ENCODE assay signal across 23 cellular contexts in genomic region chr6:105022416-105022815, GRCh38.
"Had no signal": no experiment of that assay in that cellular context is flagged by ENCODE, and none has a peak within 500 bp of the region (broad histone marks: within the 10 kb centered on the region; RNA-seq: fewer than 3 reads in every experiment).

No MANE protein-coding gene starts in this region.

- H3K27ac ChIP-seq: adrenal gland, ascending aorta, colonic mucosa, dorsolateral prefrontal cortex, left lung, prostate gland, testis, vagina, WERI-Rb-1 had no signal

- H3K4me3 Mint-ChIP-seq: activated naive CD8-positive, alpha-beta T cell; activated T-helper 17 cell treated with anti-CD3 and anti-CD28 coated beads, Interleukin-2, amount 50 U/mL, for 72 hours; central memory CD8-positive, alpha-beta T cell; naive B cell; stimulated activated naive B cell treated with anti-CD40 and anti-IgM and Interleukin-4, amounts not matched to agents 10 μg/mL and 1 μg/mL and 100 μg/mL, for 72 hours; type B pancreatic cell had no signal

- ATAC-seq: activated T-helper 17 cell treated with anti-CD3 and anti-CD28 coated beads, Interleukin-2, amount 50 U/mL, for 72 hours; left lung; mucosa of descending colon; stimulated activated naive B cell treated with anti-CD40 and anti-IgM and Interleukin-4, amounts not matched to agents 10 μg/mL and 1 μg/mL and 100 μg/mL, for 72 hours had no signal

- H3K4me1 ChIP-seq: adrenal gland, ascending aorta, colonic mucosa, left lung, prostate gland, testis, vagina had no signal

- H3K9me3 ChIP-seq: adrenal gland, ascending aorta, colonic mucosa, left lung, mucosa of descending colon, prostate gland, testis, vagina had no signal

- H3K4me1 Mint-ChIP-seq: activated T-helper 17 cell treated with anti-CD3 and anti-CD28 coated beads, Interleukin-2, amount 50 U/mL, for 72 hours; central memory CD8-positive, alpha-beta T cell; naive B cell; stimulated activated naive B cell treated with anti-CD40 and anti-IgM and Interleukin-4, amounts not matched to agents 10 μg/mL and 1 μg/mL and 100 μg/mL, for 72 hours had no signal

- H3K27ac Mint-ChIP-seq: activated naive CD8-positive, alpha-beta T cell; activated T-helper 17 cell treated with anti-CD3 and anti-CD28 coated beads, Interleukin-2, amount 50 U/mL, for 72 hours; stimulated activated naive B cell treated with anti-CD40 and anti-IgM and Interleukin-4, amounts not matched to agents 10 μg/mL and 1 μg/mL and 100 μg/mL, for 72 hours; type B pancreatic cell had no signal

- H3K4me3 ChIP-seq: adrenal gland, ascending aorta, colonic mucosa, dorsolateral prefrontal cortex, left lung, mucosa of descending colon, prostate gland, testis, vagina had no signal

- H3K36me3 Mint-ChIP-seq: activated naive CD8-positive, alpha-beta T cell; naive B cell; stimulated activated naive B cell treated with anti-CD40 and anti-IgM and Interleukin-4, amounts not matched to agents 10 μg/mL and 1 μg/mL and 100 μg/mL, for 72 hours had no signal

- H3K9me3 Mint-ChIP-seq: activated T-helper 17 cell treated with anti-CD3 and anti-CD28 coated beads, Interleukin-2, amount 50 U/mL, for 72 hours; central memory CD8-positive, alpha-beta T cell; stimulated activated naive B cell treated with anti-CD40 and anti-IgM and Interleukin-4, amounts not matched to agents 10 μg/mL and 1 μg/mL and 100 μg/mL, for 72 hours; type B pancreatic cell had no signal

- H3K27me3 ChIP-seq: ascending aorta, colonic mucosa, left lung, testis, vagina had no signal

- H3K36me3 ChIP-seq: adrenal gland, ascending aorta, colonic mucosa, left lung, prostate gland, vagina, WERI-Rb-1 had no signal

- H3K27me3 Mint-ChIP-seq: type B pancreatic cell had no signal

- DNase-seq: activated CD4-positive, alpha-beta T cell treated with anti-CD3 and anti-CD28 coated beads for 1 hour; activated naive CD4-positive, alpha-beta T cell; activated T-cell treated with anti-CD3 and anti-CD28 coated beads, Interleukin-2, amount 50 U/mL, for 1 hour; adrenal gland; colonic mucosa; dorsolateral prefrontal cortex; kidney glomerular epithelial cell; left lung; mucosa of descending colon; naive B cell; stimulated activated CD4-positive, alpha-beta T cell treated with anti-CD3 and anti-CD28 coated beads, Interleukin-2, amount 100 ng/mL, for 48 hours; stimulated activated CD8-positive, alpha-beta memory T cell treated with anti-CD3 and anti-CD28 coated beads, Interleukin-4, amount 100 ng/mL, for 48 hours; stimulated activated naive B cell treated with anti-CD40 and anti-IgM and Interleukin-4, amounts not matched to agents 10 μg/mL and 1 μg/mL and 100 μg/mL, for 72 hours; T-helper 1 cell; testis; WERI-Rb-1 had no signal
